8 cellular contexts compared by ENCODE assay signal in genomic region chr3:41498847-41499246, GRCh38.
"Had no signal": no experiment of that assay in that cellular context is flagged by ENCODE, and none has a peak within 500 bp of the region (broad histone marks: within the 10 kb centered on the region; RNA-seq: fewer than 3 reads in every experiment).

No MANE protein-coding gene starts in this region.

- DNase-seq: H7, HFFc6, KG1 had no signal

- H3K36me3 ChIP-seq: HAP-1 had no signal

- H3K4me2 ChIP-seq: GM23338 had no signal

- H3K4me1 Mint-ChIP-seq: GM23338, IgD-negative memory B cell had no signal

- ATAC-seq: GM23338, HCT116 had no signal

- H3K4me1 ChIP-seq: HAP-1 had no signal

- H3K27ac Mint-ChIP-seq: GM23338, HFFc6, IgD-negative memory B cell had no signal

- H3K4me3 Mint-ChIP-seq: GM23338, HFFc6, IgD-negative memory B cell had no signal

- H2AFZ ChIP-seq: GM23338 had no signal

- H3K27ac ChIP-seq: HL-60 had no signal

- H3K27me3 Mint-ChIP-seq: IgD-negative memory B cell had no signal

- H3K4me3 ChIP-seq: GM23338, HAP-1 had no signal

- H3K9me3 ChIP-seq: HAP-1 had no signal

- H3K9me3 Mint-ChIP-seq: GM23338, HFFc6 had no signal
